1 cellular context compared by ENCODE assay signal in genomic region chr1:47219001-47219400, GRCh38.
TF ChIP-seq lines count a peak whose summit lies in the region.

No MANE protein-coding gene starts in this region.

TF ChIP-seq in K562, 482 proteins besides CTCF, POLR2A, EP300 and RAD21:
- TF ChIP-seq POLR2B (IDR thresholded peaks at IDR 0.05; ENCODE audit: low read depth, partially characterized antibody) (peak; percentile 15), NCOA4 (IDR thresholded peaks at IDR 0.05; ENCODE audit: partially characterized antibody) (no peak), ARID2 (IDR thresholded peaks at IDR 0.05) (no peak)
- TF ChIP-seq, protein P1, sequence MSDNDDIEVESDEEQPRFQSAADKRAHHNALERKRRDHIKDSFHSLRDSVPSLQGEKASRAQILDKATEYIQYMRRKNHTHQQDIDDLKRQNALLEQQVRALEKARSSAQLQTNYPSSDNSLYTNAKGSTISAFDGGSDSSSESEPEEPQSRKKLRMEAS (CRISPR knock-in tag; IDR thresholded peaks at IDR 0.05): no peak
